In the genomic region with DNA sequence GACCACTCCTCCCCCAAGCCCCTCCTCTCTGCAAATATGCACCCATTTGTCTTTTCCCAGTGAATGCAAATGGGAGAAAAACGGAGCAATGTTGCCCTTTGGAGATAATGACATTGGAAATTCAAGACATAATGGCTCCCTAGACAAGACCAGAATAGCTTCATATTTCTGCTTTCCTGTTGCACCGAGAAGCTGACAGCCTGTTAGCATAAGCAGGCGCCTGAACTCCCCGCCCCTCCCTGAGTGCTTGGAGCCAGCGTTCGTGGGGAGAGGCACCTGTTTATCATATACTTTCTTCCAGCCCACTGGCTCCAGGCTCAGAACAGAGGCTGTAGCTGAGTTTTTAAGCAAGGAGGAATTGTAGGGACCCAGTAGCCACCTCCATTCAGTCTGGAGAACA, we compare ENCODE assay signal across 17 cellular contexts. TPM values are rescaled to one million over a fixed set of nuclear protein-coding genes. Genes with fewer than 3 reads are reported as not detected.
A peak's percentile ranks its signal among the peaks of the same experiment; 100 is the strongest.
DNase-seq lines count a peak whose midpoint lies in the region; ATAC-seq and TF ChIP-seq lines count a peak whose summit lies in the region.
"Had no signal": no experiment of that assay in that cellular context is flagged by ENCODE, and none has a peak within 500 bp of the region (broad histone marks: within the 10 kb centered on the region; RNA-seq: fewer than 3 reads in every experiment).

No MANE protein-coding gene starts in this region.

- 17 to 23% methylated on average over 1 to 5 of the region's 6 CpGs for WGBS in gastroesophageal sphincter (ENCODE audit: low coverage in 1 of 2), 2 donors

- no peak for TF ChIP-seq EP300 in gastroesophageal sphincter (IDR thresholded peaks at IDR 0.05)

- ATAC-seq in gastroesophageal sphincter (no peak), HG03378 (IDR thresholded peaks at IDR 0.05; ENCODE audit: unreplicated experiment) (no peak)

- peak overlapping the region in 3 of 4 donors; percentile 61 to 83 (median 64) for H3K27ac ChIP-seq in gastroesophageal sphincter
- H3K27ac ChIP-seq: skin epidermis had no signal

- H3K4me3 ChIP-seq in gastroesophageal sphincter = peak overlapping the region in 1 of 2 donors; percentile 7
- H3K4me3 ChIP-seq: skin epidermis had no signal

- DNase-seq in NCI-H748 (lab: John Stamatoyannopoulos, UW; ENCODE audit: unreplicated experiment) = peak; percentile 39
- DNase-seq in NCI-H748 treated with DMSO at 0.1 percent for 48 hours (lab: John Stamatoyannopoulos, UW) = no peak
- DNase-seq in NCI-H526 (lab: John Stamatoyannopoulos, UW) = peak; percentile 92 to 95
- peak; percentile 43 for DNase-seq in superior temporal gyrus (ENCODE audit: extremely low spot score)
- DNase-seq in NCI-H446 (lab: John Stamatoyannopoulos, UW) = no peak
- no peak for DNase-seq in erythroblast (lab: John Stamatoyannopoulos, UW)
- DNase-seq: activated CD4-positive, alpha-beta memory T cell treated with anti-CD3 and anti-CD28 coated beads, Interleukin-2, amount 10 ng/mL, durations not matched to agents 7 days and 5 days; activated gamma-delta T cell treated with Interleukin-2 at 50 U/mL for 16 hours; effector CD4-positive, alpha-beta T cell; mammary epithelial cell; stimulated activated naive CD4-positive, alpha-beta T cell had no signal

- no peaks in the 10 kb centered on the region for H3K9me3 ChIP-seq in gastroesophageal sphincter

- no peak for TF ChIP-seq CTCF in gastroesophageal sphincter (IDR thresholded peaks at IDR 0.05)

- TF ChIP-seq POLR2A in gastroesophageal sphincter (IDR thresholded peaks at IDR 0.05) (no peak), erythroblast (IDR thresholded peaks at IDR 0.05; ENCODE audit: low read length) (no peak)

- peaks cover 0 to 66% (median 17%) of the 10 kb centered on the region in 3 donors for H3K4me1 ChIP-seq in gastroesophageal sphincter

- no peaks in the 10 kb centered on the region for H3K27me3 ChIP-seq in gastroesophageal sphincter

- no peaks in the 10 kb centered on the region for H3K36me3 ChIP-seq in gastroesophageal sphincter

RNA-seq across cellular contexts. Expression of a gene that starts 6.1 kb away (rescaled TPM):
- total RNA-seq in gastroesophageal sphincter = 10 to 100 TPM; 28.6 to 76.7 (median 74.4) TPM
- total RNA-seq: activated CD4-positive, alpha-beta memory T cell treated with anti-CD3 and anti-CD28 coated beads, Interleukin-2, amount 10 ng/mL, durations not matched to agents 7 days and 5 days; fibroblast of villous mesenchyme had no signal

RNA-seq across cellular contexts. Expression of a gene that starts 46.7 kb away (rescaled TPM):
- total RNA-seq in gastroesophageal sphincter = under 1 TPM in 3 of 4 donors, not detected in 1; 0.13 to 0.67 (median 0.31) TPM
- total RNA-seq: fibroblast of villous mesenchyme had no signal

RNA-seq across cellular contexts. Expression of a gene that starts 58.0 kb away (rescaled TPM):
- total RNA-seq in gastroesophageal sphincter = 1 to 10 TPM in 2 of 4 donors, under 1 TPM in 2; 0.50 to 3.0 (median 1.2) TPM
- total RNA-seq: astrocyte, fibroblast of villous mesenchyme, mammary epithelial cell, SK-MEL-5 had no signal

Comparison
In these comparisons a context has a peak if more than half of its experiments do, and no peak if none do; other contexts are left out.
1. DNase-seq: peak in NCI-H748 (single experiment), NCI-H526 (2 of 2) and superior temporal gyrus (single experiment); none in NCI-H748 treated with DMSO at 0.1 percent for 48 hours (single experiment), NCI-H446 (0 of 2) and erythroblast (0 of 2).